9 cellular contexts compared by ENCODE assay signal in the genomic region with DNA sequence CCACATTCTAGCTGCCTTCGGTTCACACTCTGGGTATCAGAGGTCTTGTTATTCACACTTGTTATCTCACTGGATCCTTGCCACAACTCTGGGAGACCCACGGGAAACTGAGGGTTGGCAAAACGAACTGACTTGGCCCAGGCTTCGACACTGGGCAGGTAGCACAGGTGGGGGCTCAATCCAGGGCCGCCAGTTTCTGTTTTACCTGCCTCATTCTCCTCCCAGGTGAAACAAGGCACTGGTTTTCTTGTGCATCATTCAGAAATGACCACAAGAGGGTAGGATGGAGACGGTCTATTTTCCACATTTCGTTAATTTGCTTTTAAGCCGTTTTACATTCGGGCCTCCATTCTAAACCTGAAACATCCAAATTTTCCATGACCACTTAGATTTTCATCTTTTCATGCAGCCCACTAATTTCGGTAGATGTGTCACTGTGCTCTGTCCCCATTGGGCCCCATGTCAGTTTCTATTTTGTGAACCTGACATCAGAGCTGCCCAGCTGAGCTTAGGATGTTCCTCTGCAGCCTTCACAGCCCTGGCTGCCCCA.
DNase-seq lines count a peak whose midpoint lies in the region; ATAC-seq, FAIRE-seq and TF ChIP-seq lines count a peak whose summit lies in the region.
"Had no signal": no experiment of that assay in that cellular context is flagged by ENCODE, and none has a peak within 500 bp of the region (broad histone marks: within the 10 kb centered on the region; RNA-seq: fewer than 3 reads in every experiment).

No MANE protein-coding gene starts in this region.

- peak; percentile 24 for TF ChIP-seq CTCF in GM06990 (IDR thresholded peaks at IDR 0.05; ENCODE audit: insufficient read depth, low read length, poor library complexity, severe bottlenecking)
- peak; percentile 42; the same call in 1 of the 2 replicates for TF ChIP-seq CTCF in PC-3 (conservative IDR thresholded peaks at IDR 0.05; ENCODE audit: low read depth, low read length)
- peak; percentile 5 to 27 (median 24); a peak in 2 of 6 replicates for TF ChIP-seq CTCF in K562 (IDR thresholded peaks at IDR 0.05 in 2 of 3, conservative IDR thresholded peaks at IDR 0.05 in 1 of 3; ENCODE audit: insufficient read depth in 2 of 3, low read depth in 1 of 3, low read length in 3 of 3)
- peak; percentile 46 for TF ChIP-seq CTCF in osteoblast (IDR thresholded peaks at IDR 0.05; ENCODE audit: extremely low read depth, low read depth, low read length)
- no peak for TF ChIP-seq CTCF in D721Med (IDR thresholded peaks at IDR 0.05; ENCODE audit: insufficient read depth, missing control alignments)

- in situ Hi-C loops in K562 (cut with MboI) = no loop called here

- no peak overlapping the region for H4K91ac ChIP-seq in neuronal stem cell (ENCODE audit: low read depth, low read length, poor library complexity)

- H3K79me1 ChIP-seq in neuronal stem cell (ENCODE audit: low read depth, low read length) = no peaks in the 10 kb centered on the region

- WGBS in K562 (ENCODE audit: insufficient coverage, low coverage, missing lambda C conversion rate) = under 1% methylated on average over 10 of the region's 10 CpGs
- no CpG with 5 or more reads among the region's 10 CpGs for WGBS in neuronal stem cell (ENCODE audit: extremely low coverage in 2 of 2, insufficient read length in 2 of 2, insufficient replicate concordance in 1 of 2), 2 donors

- H4K20me1 ChIP-seq in PC-3 (ENCODE audit: low read length) = no peaks in the 10 kb centered on the region
- no peaks in the 10 kb centered on the region for H4K20me1 ChIP-seq in K562 (replicated peaks; ENCODE audit: control insufficient read depth, insufficient read depth, low read length)
- no peaks in the 10 kb centered on the region for H4K20me1 ChIP-seq in osteoblast (ENCODE audit: insufficient read depth, low read length)

- no peaks in the 10 kb centered on the region for H3F3A ChIP-seq in PC-3 (ENCODE audit: low read length, unreplicated experiment)

- no peaks in the 10 kb centered on the region for H3K36me3 ChIP-seq in GM06990 (ENCODE audit: control insufficient read depth, insufficient read depth, low read length)
- H3K36me3 ChIP-seq in PC-3 (ENCODE audit: low read depth, low read length) = no peaks in the 10 kb centered on the region
- H3K36me3 ChIP-seq in K562 (ENCODE audit: control insufficient read depth, insufficient read depth, low read length) = no peaks in the 10 kb centered on the region
- no peaks in the 10 kb centered on the region for H3K36me3 ChIP-seq in osteoblast (ENCODE audit: insufficient read depth, low read length)
- H3K36me3 ChIP-seq in neuronal stem cell (replicated peaks in 1 of 2; ENCODE audit: control insufficient read depth in 2 of 2, insufficient read depth in 2 of 2, low read length in 2 of 2) = no peaks in the 10 kb centered on the region

- TF ChIP-seq EP300 in K562 (IDR thresholded peaks at IDR 0.05; ENCODE audit: low read length) = no peak

- H2BK120ac ChIP-seq in neuronal stem cell (ENCODE audit: low read depth, low read length) = no peak overlapping the region

- H3K4ac ChIP-seq in neuronal stem cell (ENCODE audit: low read length) = no peak overlapping the region

- no peak for TF ChIP-seq POLR2A in K562 (conservative IDR thresholded peaks at IDR 0.05)

- no peak overlapping the region for H4K8ac ChIP-seq in neuronal stem cell (ENCODE audit: low read depth, low read length)

- no peak overlapping the region for H3K14ac ChIP-seq in neuronal stem cell (ENCODE audit: low read length)

- intact Hi-C loops in PC-3 (cut with micrococcal nuclease) = no loop called here
- intact Hi-C loops in K562 (cut with micrococcal nuclease) = no loop called here

- no peak for ATAC-seq in PC-3
- no peak for ATAC-seq in K562
- ATAC-seq in GM19455 (IDR thresholded peaks at IDR 0.05; ENCODE audit: unreplicated experiment) = no peak

- FAIRE-seq in K562 (lab: Jason Lieb, UNC) = no peak
- no peak for FAIRE-seq in D721Med (lab: Jason Lieb, UNC)
- FAIRE-seq: G401.6 had no signal

- no peak overlapping the region for H3K9ac ChIP-seq in PC-3 (ENCODE audit: low read length)
- no peak overlapping the region for H3K9ac ChIP-seq in K562 (ENCODE audit: insufficient read depth in 1 of 2, low read depth in 2 of 2, low read length in 2 of 2)
- no peak overlapping the region for H3K9ac ChIP-seq in neuronal stem cell (ENCODE audit: low read depth, low read length, poor library complexity)

- POLR2A ChIA-PET in PC-3 (lab: Charles Lee; ENCODE audit: unreplicated experiment) = no interaction called here
- POLR2A ChIA-PET in K562 (lab: Yijun Ruan, JAX) = interaction anchor here (0.6 kb wide), 1 partner anchor 114 kb away, joined by 4 read pairs; no protein-coding TSS in a partner anchor

- TF ChIP-seq RAD21 in K562 (CRISPR knock-in tag; conservative IDR thresholded peaks at IDR 0.05 in 1 of 2, IDR thresholded peaks at IDR 0.05 in 1 of 2) = 0 out of 4 replicates have a peak, but pooled peaks of 1 of the 2 experiments have one; percentile 3

- no peak overlapping the region for H2BK12ac ChIP-seq in neuronal stem cell (ENCODE audit: low read length)

- H3K4me2 ChIP-seq in PC-3 (ENCODE audit: low read length) = no peak overlapping the region
- H3K4me2 ChIP-seq in K562 (ENCODE audit: insufficient read depth, low read length) = no peak overlapping the region
- no peak overlapping the region for H3K4me2 ChIP-seq in osteoblast (ENCODE audit: insufficient read depth, low read length)
- H3K4me2 ChIP-seq in neuronal stem cell (ENCODE audit: insufficient read depth, low read length, poor library complexity, severe bottlenecking) = no peak overlapping the region

- no peaks in the 10 kb centered on the region for H3K9me3 ChIP-seq in PC-3 (ENCODE audit: low read length)
- no peaks in the 10 kb centered on the region for H3K9me3 ChIP-seq in K562 (replicated peaks; ENCODE audit: control insufficient read depth, insufficient read depth, low read depth, low read length)
- no peaks in the 10 kb centered on the region for H3K9me3 ChIP-seq in osteoblast (ENCODE audit: low read depth, low read length)
- H3K9me3 ChIP-seq in neuronal stem cell (replicated peaks in 1 of 2; ENCODE audit: control insufficient read depth in 2 of 2, insufficient read depth in 1 of 2, low read depth in 1 of 2, low read length in 2 of 2) = no peaks in the 10 kb centered on the region

- no peak for DNase-seq in GM06990 (ENCODE audit: extremely low read depth, insufficient read length)
- no peak for DNase-seq in PC-3
- peak in 2 of 4 experiments; percentile 16 for DNase-seq in K562 (ENCODE audit: extremely low read depth in 1 of 4, low spot score in 3 of 4)
- DNase-seq in osteoblast (ENCODE audit: insufficient read length, low spot score, missing footprints) = peak; percentile 71
- no peak for DNase-seq in neuronal stem cell (ENCODE audit: low spot score)
- no peak for DNase-seq in D721Med (ENCODE audit: insufficient read length, low spot score)
- no peak for DNase-seq in HT-29 (ENCODE audit: low spot score)

- no peaks in the 10 kb centered on the region for H3K9me2 ChIP-seq in PC-3 (replicated peaks; ENCODE audit: low read length)

- no peaks in the 10 kb centered on the region for H3K9me1 ChIP-seq in K562 (ENCODE audit: control insufficient read depth, insufficient read depth, low read length)

- H3K18ac ChIP-seq in neuronal stem cell (ENCODE audit: low read length) = no peak overlapping the region

- no peak overlapping the region for H3K23ac ChIP-seq in neuronal stem cell (ENCODE audit: low read depth, low read length, poor library complexity)

- H3K4me3 ChIP-seq in GM06990 (replicated peaks; ENCODE audit: low read depth, low read length) (no peak overlapping the region), PC-3 (ENCODE audit: low read length) (no peak overlapping the region), K562 (no peak overlapping the region), osteoblast (ENCODE audit: insufficient read depth, low read length) (no peak overlapping the region), neuronal stem cell (ENCODE audit: low read length in 2 of 2) (no peak overlapping the region)

- H2BK5ac ChIP-seq in neuronal stem cell (ENCODE audit: low read length) = no peak overlapping the region

- H3K4me1 ChIP-seq in PC-3 (ENCODE audit: insufficient read depth, low read length) = no peaks in the 10 kb centered on the region
- H3K4me1 ChIP-seq in K562 (replicated peaks in 1 of 2; ENCODE audit: control insufficient read depth in 2 of 2, insufficient read depth in 2 of 2, low read length in 2 of 2) = no peaks in the 10 kb centered on the region
- H3K4me1 ChIP-seq in osteoblast (ENCODE audit: insufficient read depth, low read length) = no peaks in the 10 kb centered on the region
- H3K4me1 ChIP-seq in neuronal stem cell (ENCODE audit: control insufficient read depth in 2 of 2, insufficient read depth in 1 of 2, low read depth in 1 of 2, low read length in 2 of 2) = peaks cover 10 to 14% of the 10 kb centered on the region in 2 donors

- H2AK5ac ChIP-seq in neuronal stem cell (ENCODE audit: low read depth, low read length) = no peak overlapping the region

- H3K79me2 ChIP-seq in PC-3 (ENCODE audit: low read length) (no peaks in the 10 kb centered on the region), K562 (ENCODE audit: control insufficient read depth, insufficient read depth, low read length) (no peaks in the 10 kb centered on the region), osteoblast (ENCODE audit: insufficient read depth, low read length) (no peaks in the 10 kb centered on the region)

- CTCF ChIA-PET in PC-3 (lab: Charles Lee) (interaction anchor here (0.6 kb wide), 1 partner anchor 104 kb away, joined by 5 read pairs; no protein-coding TSS in a partner anchor), K562 (lab: Yijun Ruan, JAX; ENCODE audit: low intra/inter-chr PET ratio) (no interaction called here)

- no peak overlapping the region for H3K27ac ChIP-seq in PC-3 (ENCODE audit: low read length)
- no peak overlapping the region for H3K27ac ChIP-seq in K562 (ENCODE audit: extremely low read depth, low read depth, low read length)
- H3K27ac ChIP-seq in osteoblast (ENCODE audit: low read depth, low read length) = no peak overlapping the region
- H3K27ac ChIP-seq in neuronal stem cell (replicated peaks; ENCODE audit: low read length) = no peak overlapping the region

- H3K27me3 ChIP-seq in GM06990 (replicated peaks; ENCODE audit: control insufficient read depth, insufficient read depth, low read length) (no peaks in the 10 kb centered on the region), PC-3 (ENCODE audit: low read length) (no peaks in the 10 kb centered on the region), K562 (ENCODE audit: control insufficient read depth in 2 of 2, insufficient read depth in 2 of 2, low read length in 2 of 2) (peaks cover 0 to 17% of the 10 kb centered on the region in 2 experiments; a peak in 1 of 5 replicates), osteoblast (ENCODE audit: insufficient read depth, low read length) (no peaks in the 10 kb centered on the region), neuronal stem cell (ENCODE audit: control insufficient read depth in 3 of 3, insufficient read depth in 3 of 3, low read depth in 1 of 3, low read length in 3 of 3) (no peaks in the 10 kb centered on the region)

- BruUV-seq in PC-3 (replicated peaks; lab: Mats Ljungman, UMichigan) (no TSS peak), K562 (replicated peaks; lab: Mats Ljungman, UMichigan) (no TSS peak)

- H2BK15ac ChIP-seq in neuronal stem cell (ENCODE audit: low read length) = no peak overlapping the region

- H2AFZ ChIP-seq in PC-3 (ENCODE audit: low read length) = no peak overlapping the region
- no peak overlapping the region for H2AFZ ChIP-seq in K562 (ENCODE audit: low read depth, low read length)
- H2AFZ ChIP-seq in osteoblast (ENCODE audit: low read length) = no peak overlapping the region
- H2AFZ ChIP-seq in neuronal stem cell (ENCODE audit: low read length) = no peak overlapping the region
